In genomic region chr20:49631074-49631716, GRCh38 we compare ENCODE assay signal across 9 cellular contexts.
DNase-seq lines count a peak whose midpoint lies in the region; ATAC-seq, FAIRE-seq and TF ChIP-seq lines count a peak whose summit lies in the region.
"Had no signal": no experiment of that assay in that cellular context is flagged by ENCODE, and none has a peak within 500 bp of the region (broad histone marks: within the 10 kb centered on the region; RNA-seq: fewer than 3 reads in every experiment).

No MANE protein-coding gene starts in this region.

- DNase-seq in A549 (ENCODE audit: low read depth in 1 of 2, low spot score in 1 of 2) (no peak), OCI-LY7 (ENCODE audit: low spot score) (peak; percentile 26), immature natural killer cell (no peak), NOMO-1 treated with DMSO at 0.1 percent for 48 hours (lab: John Stamatoyannopoulos, UW; ENCODE audit: unreplicated experiment) (no peak), kidney glomerular epithelial cell (lab: John Stamatoyannopoulos, UW) (no peak), NCI-H2081 (lab: John Stamatoyannopoulos, UW) (no peak)
- DNase-seq: heart left ventricle had no signal

- POLR2A ChIA-PET in A549 (lab: Yijun Ruan, JAX): no interaction called here
- POLR2A ChIA-PET in OCI-LY7 (lab: Charles Lee): interaction anchor here (0.7 to 2.1 kb wide), 6 partner anchors 9 to 123 kb away, joined by 3 to 14 read pairs (median 6); no protein-coding TSS in a partner anchor

- TF ChIP-seq EP300 in A549 (IDR thresholded peaks at IDR 0.05): no peak

- H3K79me2 ChIP-seq in OCI-LY7 (ENCODE audit: insufficient read depth, low read depth, low read length): peaks cover 4% of the 10 kb centered on the region; the same call in 1 of the 2 replicates

- H4K20me1 ChIP-seq in OCI-LY7 (ENCODE audit: insufficient read depth, low read length): no peaks in the 10 kb centered on the region

- no peaks in the 10 kb centered on the region for H3K9me2 ChIP-seq in OCI-LY7 (ENCODE audit: insufficient read depth, low read length)

- H3K36me3 Mint-ChIP-seq in immature natural killer cell: peaks cover 14 to 31% (median 27%) of the 10 kb centered on the region in 3 donors

- peak overlapping the region; percentile 13 to 79 (median 54) for H3K27ac Mint-ChIP-seq in immature natural killer cell

- no peak for TF ChIP-seq POLR2A in A549 (IDR thresholded peaks at IDR 0.05; ENCODE audit: low read length)

- H3K27me3 Mint-ChIP-seq in immature natural killer cell (ENCODE audit: low read depth in 3 of 3): peaks cover 0 to 6% (median 0%) of the 10 kb centered on the region in 3 donors

- WGBS in A549 (ENCODE audit: missing lambda C conversion rate): 75% methylated on average over 8 of the region's 8 CpGs

- ATAC-seq in A549 (peak; percentile 26 to 58; a peak in 4 of 6 replicates), GM21360 (IDR thresholded peaks at IDR 0.05; ENCODE audit: unreplicated experiment) (peak; percentile 22), HG03521 (IDR thresholded peaks at IDR 0.05; ENCODE audit: unreplicated experiment) (no peak)

- TF ChIP-seq RAD21 in A549 (conservative IDR thresholded peaks at IDR 0.05 in 1 of 2, IDR thresholded peaks at IDR 0.05 in 1 of 2): no peak

- H3K27ac ChIP-seq in A549 (peak overlapping the region in 1 of 2 experiments; percentile 61; a peak in 3 of 6 replicates), OCI-LY7 (ENCODE audit: low read depth, low read length, poor library complexity, severe bottlenecking) (peak overlapping the region; percentile 91)

- H3K4me1 ChIP-seq in A549 (peaks cover 35% of the 10 kb centered on the region; the same call in 2 of the 3 replicates), OCI-LY7 (ENCODE audit: insufficient read depth, low read length, poor library complexity, severe bottlenecking) (peaks cover 97% of the 10 kb centered on the region)

- CTCF ChIA-PET in A549 (lab: Yijun Ruan, JAX): interaction anchor here (0.7 to 3.6 kb wide), 7 partner anchors 17 to 259 kb away, joined by 3 to 17 read pairs (median 4); no protein-coding TSS in a partner anchor
- CTCF ChIA-PET in OCI-LY7 (lab: Charles Lee; ENCODE audit: unreplicated experiment): no interaction called here

- no peak for TF ChIP-seq CTCF in A549 (IDR thresholded peaks at IDR 0.05)
- TF ChIP-seq CTCF in OCI-LY7 (conservative IDR thresholded peaks at IDR 0.05; ENCODE audit: low read length): no peak

- H3K4me1 Mint-ChIP-seq in immature natural killer cell: peaks cover 22 to 29% of the 10 kb centered on the region in 2 donors

- H3K4me3 ChIP-seq in A549: no peak overlapping the region
- H3K4me3 ChIP-seq in OCI-LY7 (ENCODE audit: low read depth, low read length, poor library complexity, severe bottlenecking): peak overlapping the region; percentile 59
- H3K4me3 ChIP-seq: heart left ventricle had no signal

- H3K4me3 Mint-ChIP-seq in immature natural killer cell: no peak overlapping the region

- intact Hi-C loops in OCI-LY7 (cut with micrococcal nuclease; ENCODE audit: unreplicated experiment): loop anchor here (2.0 to 5.0 kb wide), 3 partner anchors 81 to 191 kb away; partner anchors contain the start of gene B4GALT5

- H3K4me2 ChIP-seq in A549 (no peak overlapping the region), OCI-LY7 (ENCODE audit: low read length) (peak overlapping the region; percentile 86)

- H3K9me3 ChIP-seq in A549: peaks cover 9% of the 10 kb centered on the region
- H3K9me3 ChIP-seq in OCI-LY7 (ENCODE audit: low read length): peaks cover 19% of the 10 kb centered on the region; the same call in 1 of the 2 replicates

- no peaks in the 10 kb centered on the region for H3K9me3 Mint-ChIP-seq in immature natural killer cell

- FAIRE-seq in A549 (lab: Jason Lieb, UNC): no peak

- H3K36me3 ChIP-seq in OCI-LY7 (ENCODE audit: insufficient read depth, low read length): peaks cover 39% of the 10 kb centered on the region

- H2AFZ ChIP-seq in OCI-LY7 (ENCODE audit: low read length): peak overlapping the region; percentile 19; the same call in 1 of the 2 replicates

- no TSS peak for BruUV-seq in OCI-LY7 (replicated peaks; lab: Mats Ljungman, UMichigan)

TF ChIP-seq in A549, 52 proteins besides CTCF, POLR2A, EP300 and RAD21:
- TF ChIP-seq, protein P1, sequence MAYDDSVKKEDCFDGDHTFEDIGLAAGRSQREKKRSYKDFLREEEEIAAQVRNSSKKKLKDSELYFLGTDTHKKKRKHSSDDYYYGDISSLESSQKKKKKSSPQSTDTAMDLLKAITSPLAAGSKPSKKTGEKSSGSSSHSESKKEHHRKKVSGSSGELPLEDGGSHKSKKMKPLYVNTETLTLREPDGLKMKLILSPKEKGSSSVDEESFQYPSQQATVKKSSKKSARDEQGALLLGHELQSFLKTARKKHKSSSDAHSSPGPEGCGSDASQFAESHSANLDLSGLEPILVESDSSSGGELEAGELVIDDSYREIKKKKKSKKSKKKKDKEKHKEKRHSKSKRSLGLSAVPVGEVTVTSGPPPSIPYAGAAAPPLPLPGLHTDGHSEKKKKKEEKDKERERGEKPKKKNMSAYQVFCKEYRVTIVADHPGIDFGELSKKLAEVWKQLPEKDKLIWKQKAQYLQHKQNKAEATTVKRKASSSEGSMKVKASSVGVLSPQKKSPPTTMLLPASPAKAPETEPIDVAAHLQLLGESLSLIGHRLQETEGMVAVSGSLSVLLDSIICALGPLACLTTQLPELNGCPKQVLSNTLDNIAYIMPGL (CRISPR knock-in tag; IDR thresholded peaks at IDR 0.05; ENCODE audit: borderline replicate concordance): 0 out of 2 replicates have a peak, but pooled peaks have one; percentile 42
- TF ChIP-seq TP53 (CRISPR knock-in tag; IDR thresholded peaks at IDR 0.05) (peak; percentile 48; the same call in 1 of the 2 replicates), TFCP2L1 (CRISPR knock-in tag; IDR thresholded peaks at IDR 0.05) (0 out of 2 replicates have a peak, but pooled peaks have one; percentile 56), MYC (IDR thresholded peaks at IDR 0.05; ENCODE audit: borderline replicate concordance, low read length) (no peak)
